29 cellular contexts compared by ENCODE assay signal in genomic region chr4:138665851-138666250, GRCh38.
"Had no signal": no experiment of that assay in that cellular context is flagged by ENCODE, and none has a peak within 500 bp of the region (broad histone marks: within the 10 kb centered on the region; RNA-seq: fewer than 3 reads in every experiment).

No MANE protein-coding gene starts in this region.

- H3K27ac Mint-ChIP-seq: mesothelial cell of epicardium; naive B cell; natural killer cell treated with Interleukin-12 subunit alpha and Interleukin-12 subunit beta and Interleukin-15 and Interleukin-18, amount 100 ng/mL, for 72 hours; stimulated activated effector memory CD8-positive, alpha-beta T cell treated with anti-CD3 and anti-CD28 coated beads, Interleukin-12 subunit alpha, Interleukin-12 subunit beta, amount 100 ng/mL, for 72 hours; type B pancreatic cell had no signal

- H3K27me3 ChIP-seq: colonic mucosa, esophagus squamous epithelium, heart right ventricle, left lung, right atrium auricular region, sigmoid colon, stomach, thyroid gland had no signal

- H3K4me1 ChIP-seq: colonic mucosa, esophagus squamous epithelium, left lung, prostate gland, stomach had no signal

- H3K27ac ChIP-seq: colonic mucosa, esophagus squamous epithelium, heart right ventricle, left lung, prostate gland, right atrium auricular region, sigmoid colon, stomach, thyroid gland had no signal

- ATAC-seq: heart right ventricle; left cardiac atrium; left lung; mucosa of descending colon; natural killer cell treated with Interleukin-12 subunit alpha and Interleukin-12 subunit beta and Interleukin-15 and Interleukin-18, amount 100 ng/mL, for 72 hours; stimulated activated effector memory CD8-positive, alpha-beta T cell treated with anti-CD3 and anti-CD28 coated beads, Interleukin-12 subunit alpha, Interleukin-12 subunit beta, amount 100 ng/mL, for 72 hours had no signal

- FAIRE-seq: endometrium, islet of Langerhans had no signal

- H3K4me3 ChIP-seq: colonic mucosa, esophagus squamous epithelium, heart right ventricle, left lung, mucosa of descending colon, prostate gland, right atrium auricular region, sigmoid colon, stomach, thyroid gland had no signal

- H3K4me3 Mint-ChIP-seq: mesothelial cell of epicardium; naive B cell; natural killer cell treated with Interleukin-12 subunit alpha and Interleukin-12 subunit beta and Interleukin-15 and Interleukin-18, amount 100 ng/mL, for 72 hours; stimulated activated effector memory CD8-positive, alpha-beta T cell treated with anti-CD3 and anti-CD28 coated beads, Interleukin-12 subunit alpha, Interleukin-12 subunit beta, amount 100 ng/mL, for 72 hours; type B pancreatic cell had no signal

- H3K9me3 ChIP-seq: colonic mucosa, esophagus squamous epithelium, heart right ventricle, left lung, mucosa of descending colon, prostate gland, right atrium auricular region, sigmoid colon, stomach, thyroid gland had no signal

- H3K4me1 Mint-ChIP-seq: naive B cell; stimulated activated effector memory CD8-positive, alpha-beta T cell treated with anti-CD3 and anti-CD28 coated beads, Interleukin-12 subunit alpha, Interleukin-12 subunit beta, amount 100 ng/mL, for 72 hours had no signal

- DNase-seq: colonic mucosa; dermis blood vessel endothelial cell; effector memory CD4-positive, alpha-beta T cell; erythroblast; esophagus squamous epithelium; foreskin melanocyte; glutamatergic neuron; heart right ventricle; hippocampal formation; left cardiac atrium; left lung; mesenchymal stem cell; mucosa of descending colon; naive B cell; nucleus accumbens; sigmoid colon; stimulated activated CD4-positive, alpha-beta T cell treated with anti-CD3 and anti-CD28 coated beads, Interleukin-2, amount 100 ng/mL, for 24 hours; stimulated activated CD4-positive, alpha-beta T cell treated with anti-CD3 and anti-CD28 coated beads, Interleukin-4, amount 100 ng/mL, for 24 hours; stimulated activated naive CD4-positive, alpha-beta T cell treated with Interleukin-2 at 50 U/mL for 16 hours; stomach; thyroid gland had no signal

- H3K9me3 Mint-ChIP-seq: mesothelial cell of epicardium; natural killer cell treated with Interleukin-12 subunit alpha and Interleukin-12 subunit beta and Interleukin-15 and Interleukin-18, amount 100 ng/mL, for 72 hours had no signal

- H3K36me3 ChIP-seq: colonic mucosa, esophagus squamous epithelium, heart right ventricle, left lung, prostate gland, right atrium auricular region, sigmoid colon, stomach, thyroid gland had no signal

- H3K36me3 Mint-ChIP-seq: mesothelial cell of epicardium; naive B cell; natural killer cell treated with Interleukin-12 subunit alpha and Interleukin-12 subunit beta and Interleukin-15 and Interleukin-18, amount 100 ng/mL, for 72 hours; stimulated activated effector memory CD8-positive, alpha-beta T cell treated with anti-CD3 and anti-CD28 coated beads, Interleukin-12 subunit alpha, Interleukin-12 subunit beta, amount 100 ng/mL, for 72 hours had no signal
